8 cellular contexts compared by ENCODE assay signal in the genomic region with DNA sequence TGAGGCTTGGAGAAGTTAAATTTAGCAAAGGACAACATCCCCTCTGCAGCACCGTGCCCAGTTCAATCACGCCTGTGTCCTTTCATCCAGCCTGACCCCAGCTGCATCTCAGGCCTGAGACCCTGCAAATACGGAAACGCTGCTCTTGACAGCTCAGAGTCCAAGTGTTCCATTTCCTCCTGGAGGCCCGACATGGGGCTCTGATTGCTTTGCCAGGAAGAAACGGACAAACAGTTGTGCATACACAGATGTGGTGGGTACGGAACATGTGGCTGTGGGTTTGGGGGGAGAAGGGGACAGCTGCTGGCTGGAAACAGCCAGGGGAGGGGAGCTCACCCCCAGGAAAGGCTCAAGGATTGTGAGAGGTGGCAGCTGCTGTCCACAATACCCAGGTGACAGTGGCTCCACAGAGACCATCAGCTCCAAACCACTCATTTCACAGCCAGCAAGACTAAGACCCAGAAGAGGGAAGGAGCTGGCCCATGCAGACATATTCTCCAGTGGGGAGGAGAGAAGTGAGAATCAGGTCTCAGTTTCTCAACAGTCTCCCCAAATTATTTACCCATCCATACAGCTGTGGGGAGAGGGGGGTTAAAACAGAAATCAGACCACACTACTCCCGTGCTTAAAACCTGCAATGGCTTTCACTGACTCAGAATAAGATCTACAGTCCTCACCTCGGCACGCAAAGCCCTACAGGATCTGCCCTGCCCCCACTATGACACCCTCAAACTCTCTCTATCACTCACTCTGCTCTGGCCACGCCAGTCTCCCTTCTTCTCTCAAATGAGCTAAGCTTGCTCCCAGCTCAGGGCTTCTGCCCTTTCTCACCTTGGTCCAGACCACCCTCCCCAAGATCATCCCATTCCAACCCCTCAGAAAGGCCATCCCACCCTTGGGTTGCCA.
DNase-seq lines count a peak whose midpoint lies in the region; ATAC-seq and TF ChIP-seq lines count a peak whose summit lies in the region.

No MANE protein-coding gene starts in this region.

- CTCF ChIA-PET in mammary epithelial cell (lab: Charles Lee; ENCODE audit: low non-redundant PET), result no interaction called here

- H3K36me3 ChIP-seq in mammary epithelial cell (ENCODE audit: insufficient read depth, low read length), result no peaks in the 10 kb centered on the region

- in situ Hi-C loops in mammary epithelial cell (cut with MboI; ENCODE audit: low sequenced_read_pairs in 2 of 2), result no loop called here

- WGBS in mammary epithelial cell (ENCODE audit: low coverage, missing lambda C conversion rate), result 68% methylated on average over 9 of the region's 11 CpGs

- H3K4me3 ChIP-seq in GM12864 (ENCODE audit: low read depth, low read length), result no peak overlapping the region
- H3K4me3 ChIP-seq in mammary epithelial cell (replicated peaks in 1 of 3; ENCODE audit: insufficient read depth in 1 of 3, low read depth in 2 of 3, low read length in 3 of 3), result no peak overlapping the region

- no peaks in the 10 kb centered on the region for H3K27me3 Mint-ChIP-seq in effector memory CD8-positive, alpha-beta T cell
- H3K27me3 Mint-ChIP-seq in stimulated activated memory B cell treated with anti-CD40 and anti-IgM and Interleukin-4, amounts not matched to agents 10 μg/mL and 1 μg/mL and 100 μg/mL, for 72 hours, result no peaks in the 10 kb centered on the region
- H3K27me3 Mint-ChIP-seq in type B pancreatic cell, result peaks cover 6% of the 10 kb centered on the region

- no peak overlapping the region for H3K4me2 ChIP-seq in mammary epithelial cell (ENCODE audit: insufficient read depth, low read depth, low read length)

- no peak overlapping the region for H3K9ac ChIP-seq in mammary epithelial cell (ENCODE audit: insufficient read depth, low read length)

- no peaks in the 10 kb centered on the region for H3K9me3 ChIP-seq in mammary epithelial cell (replicated peaks; ENCODE audit: insufficient read depth, low read length)

- peak overlapping the region; percentile 83 to 93 for H3K27ac Mint-ChIP-seq in effector memory CD8-positive, alpha-beta T cell
- H3K27ac Mint-ChIP-seq in stimulated activated memory B cell treated with anti-CD40 and anti-IgM and Interleukin-4, amounts not matched to agents 10 μg/mL and 1 μg/mL and 100 μg/mL, for 72 hours, result peak overlapping the region; percentile 94
- H3K27ac Mint-ChIP-seq in type B pancreatic cell, result no peak overlapping the region

- peaks cover 70% of the 10 kb centered on the region for H3K36me3 Mint-ChIP-seq in effector memory CD8-positive, alpha-beta T cell (ENCODE audit: insufficient read depth)
- peaks cover 54% of the 10 kb centered on the region for H3K36me3 Mint-ChIP-seq in stimulated activated memory B cell treated with anti-CD40 and anti-IgM and Interleukin-4, amounts not matched to agents 10 μg/mL and 1 μg/mL and 100 μg/mL, for 72 hours
- peaks cover 4% of the 10 kb centered on the region for H3K36me3 Mint-ChIP-seq in type B pancreatic cell

- peak overlapping the region; percentile 68 to 73 for H3K4me3 Mint-ChIP-seq in effector memory CD8-positive, alpha-beta T cell
- H3K4me3 Mint-ChIP-seq in stimulated activated memory B cell treated with anti-CD40 and anti-IgM and Interleukin-4, amounts not matched to agents 10 μg/mL and 1 μg/mL and 100 μg/mL, for 72 hours, result peak overlapping the region; percentile 15
- H3K4me3 Mint-ChIP-seq in type B pancreatic cell, result no peak overlapping the region

- H2AFZ ChIP-seq in mammary epithelial cell (ENCODE audit: low read depth, low read length), result no peak overlapping the region

- peak; percentile 67 for ATAC-seq in GM21529 (IDR thresholded peaks at IDR 0.05; ENCODE audit: unreplicated experiment)
- ATAC-seq in effector memory CD8-positive, alpha-beta T cell (replicated peaks), result peak; percentile 82
- ATAC-seq in stimulated activated memory B cell treated with anti-CD40 and anti-IgM and Interleukin-4, amounts not matched to agents 10 μg/mL and 1 μg/mL and 100 μg/mL, for 72 hours, result peak; percentile 94

- no peaks in the 10 kb centered on the region for H3K27me3 ChIP-seq in mammary epithelial cell (ENCODE audit: insufficient read depth, low read length)

- no peaks in the 10 kb centered on the region for H4K20me1 ChIP-seq in mammary epithelial cell (ENCODE audit: insufficient read depth, low read length)

- dilution Hi-C loops in mammary epithelial cell (cut with HindIII; ENCODE audit: low sequenced_read_pairs), result no loop called here

- H3K4me1 Mint-ChIP-seq in effector memory CD8-positive, alpha-beta T cell (ENCODE audit: low read depth in 2 of 2), result peaks cover 59 to 66% of the 10 kb centered on the region in 2 donors
- peaks cover 71% of the 10 kb centered on the region for H3K4me1 Mint-ChIP-seq in stimulated activated memory B cell treated with anti-CD40 and anti-IgM and Interleukin-4, amounts not matched to agents 10 μg/mL and 1 μg/mL and 100 μg/mL, for 72 hours
- H3K4me1 Mint-ChIP-seq in type B pancreatic cell (ENCODE audit: unreplicated experiment), result peaks cover 22% of the 10 kb centered on the region

- DNase-seq in GM12864 (ENCODE audit: low read depth) (peak; percentile 91), LHCN-M2 (ENCODE audit: low read depth) (peak; percentile 34), mammary epithelial cell (no peak), type B pancreatic cell (ENCODE audit: extremely low spot score, unreplicated experiment) (no peak), kidney tubule cell (ENCODE audit: low spot score) (no peak)
- peak; percentile 38 to 52 (median 42) for DNase-seq in effector memory CD8-positive, alpha-beta T cell

- TF ChIP-seq CTCF in GM12864 (IDR thresholded peaks at IDR 0.05; ENCODE audit: low read depth, low read length, missing control alignments) (no peak), mammary epithelial cell (conservative IDR thresholded peaks at IDR 0.05 in 1 of 2, IDR thresholded peaks at IDR 0.05 in 1 of 2; ENCODE audit: extremely low read depth in 1 of 2, insufficient read depth in 1 of 2, low read depth in 1 of 2, low read length in 2 of 2) (no peak), type B pancreatic cell (conservative IDR thresholded peaks at IDR 0.05) (no peak)

- H3K9me3 Mint-ChIP-seq in effector memory CD8-positive, alpha-beta T cell, result no peaks in the 10 kb centered on the region
- no peaks in the 10 kb centered on the region for H3K9me3 Mint-ChIP-seq in stimulated activated memory B cell treated with anti-CD40 and anti-IgM and Interleukin-4, amounts not matched to agents 10 μg/mL and 1 μg/mL and 100 μg/mL, for 72 hours
- H3K9me3 Mint-ChIP-seq in type B pancreatic cell, result no peaks in the 10 kb centered on the region

- BruUV-seq in mammary epithelial cell (replicated peaks; lab: Mats Ljungman, UMichigan), result no TSS peak

- H3K4me1 ChIP-seq in mammary epithelial cell (ENCODE audit: insufficient read depth, low read length), result no peaks in the 10 kb centered on the region

- H3K27ac ChIP-seq in mammary epithelial cell (ENCODE audit: insufficient read depth, low read depth, low read length), result no peak overlapping the region

- no peaks in the 10 kb centered on the region for H3K79me2 ChIP-seq in mammary epithelial cell (ENCODE audit: insufficient read depth, low read length)

- intact Hi-C loops in mammary epithelial cell (cut with micrococcal nuclease), result no loop called here

Comparison
In these comparisons a context has a peak if more than half of its experiments do, and no peak if none do; other contexts are left out.
1. DNase-seq: peak in GM12864 (single experiment), LHCN-M2 (single experiment) and effector memory CD8-positive, alpha-beta T cell (3 of 3); none in mammary epithelial cell (single experiment), type B pancreatic cell (single experiment) and kidney tubule cell (single experiment).
2. Peak in every context shown above with its lines, with median percentiles within 50 percentile points of each other: ATAC-seq.